Comparison of ENCODE assay signal across 12 cellular contexts in the genomic region with DNA sequence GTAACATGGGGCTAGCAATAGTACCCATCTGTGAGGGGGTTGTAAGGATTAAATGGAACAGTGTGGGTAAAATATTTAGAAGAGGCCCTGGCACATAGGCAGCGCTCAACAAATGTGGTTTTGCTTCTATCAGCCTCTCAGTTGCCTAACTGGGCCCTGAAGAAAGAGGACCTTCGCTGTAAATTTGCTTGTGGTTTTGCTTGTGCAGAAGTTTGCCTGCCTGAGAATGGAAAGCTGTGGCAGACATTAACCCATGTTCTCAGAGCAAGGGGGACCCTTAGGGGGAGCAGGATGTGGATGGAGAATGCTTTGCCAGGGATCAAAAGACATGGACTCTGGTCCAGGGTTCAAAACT.
DNase-seq lines count a peak whose midpoint lies in the region; ATAC-seq and TF ChIP-seq lines count a peak whose summit lies in the region.
"Had no signal": no experiment of that assay in that cellular context is flagged by ENCODE, and none has a peak within 500 bp of the region (broad histone marks: within the 10 kb centered on the region; RNA-seq: fewer than 3 reads in every experiment).

No MANE protein-coding gene starts in this region.

- peak; percentile 90 for ATAC-seq in GM19324 (IDR thresholded peaks at IDR 0.05; ENCODE audit: low FRiP score, unreplicated experiment)
- peak; percentile 78 for ATAC-seq in HG02642 (IDR thresholded peaks at IDR 0.05; ENCODE audit: poor library complexity, unreplicated experiment)
- ATAC-seq in activated CD4-positive, alpha-beta T cell treated with anti-CD3 and anti-CD28 coated beads for 36 hours, result no peak
- no peak for ATAC-seq in left colon

- no peaks in the 10 kb centered on the region for H3K27me3 ChIP-seq in HAP-1 (ENCODE audit: low read depth)
- H3K27me3 ChIP-seq: cardiac muscle cell, neutrophil had no signal

- no peaks in the 10 kb centered on the region for H3K27me3 Mint-ChIP-seq in neural crest cell (ENCODE audit: low read depth)
- no peaks in the 10 kb centered on the region for H3K27me3 Mint-ChIP-seq in activated CD4-positive, alpha-beta T cell treated with anti-CD3 and anti-CD28 coated beads for 36 hours
- no peaks in the 10 kb centered on the region for H3K27me3 Mint-ChIP-seq in activated T-cell treated with anti-CD3 and anti-CD28 coated beads, Interleukin-2, amount 50 U/mL, for 24 hours

- TF ChIP-seq CTCF in neural crest cell (conservative IDR thresholded peaks at IDR 0.05), result no peak

- H3K4me1 ChIP-seq in HAP-1, result no peaks in the 10 kb centered on the region

- H3K4me3 ChIP-seq in HAP-1, result no peak overlapping the region
- H3K4me3 ChIP-seq: cardiac muscle cell had no signal

- H3K36me3 ChIP-seq in HAP-1 (replicated peaks), result no peaks in the 10 kb centered on the region
- H3K36me3 ChIP-seq: cardiac muscle cell, neutrophil had no signal

- no peaks in the 10 kb centered on the region for H3K36me3 Mint-ChIP-seq in neural crest cell (ENCODE audit: low read depth)
- H3K36me3 Mint-ChIP-seq in activated CD4-positive, alpha-beta T cell treated with anti-CD3 and anti-CD28 coated beads for 36 hours (ENCODE audit: low read depth), result no peaks in the 10 kb centered on the region
- no peaks in the 10 kb centered on the region for H3K36me3 Mint-ChIP-seq in activated T-cell treated with anti-CD3 and anti-CD28 coated beads, Interleukin-2, amount 50 U/mL, for 24 hours (ENCODE audit: low read depth)

- CTCF ChIA-PET in activated CD4-positive, alpha-beta T cell treated with anti-CD3 and anti-CD28 coated beads for 36 hours (lab: Charles Lee), result no interaction called here

- H3K4me3 Mint-ChIP-seq in neural crest cell, result no peak overlapping the region
- H3K4me3 Mint-ChIP-seq in activated CD4-positive, alpha-beta T cell treated with anti-CD3 and anti-CD28 coated beads for 36 hours, result no peak overlapping the region
- H3K4me3 Mint-ChIP-seq in activated T-cell treated with anti-CD3 and anti-CD28 coated beads, Interleukin-2, amount 50 U/mL, for 24 hours, result no peak overlapping the region

- intact Hi-C loops in activated CD4-positive, alpha-beta T cell treated with anti-CD3 and anti-CD28 coated beads for 36 hours (cut with DNase I, micrococcal nuclease), result no loop called here
- intact Hi-C loops in left colon (cut with DNase I, micrococcal nuclease), result no loop called here

- POLR2A ChIA-PET in activated CD4-positive, alpha-beta T cell treated with anti-CD3 and anti-CD28 coated beads for 36 hours (lab: Charles Lee), result no interaction called here

- H3K9me3 Mint-ChIP-seq in neural crest cell, result peaks cover 6% of the 10 kb centered on the region
- H3K9me3 Mint-ChIP-seq in activated CD4-positive, alpha-beta T cell treated with anti-CD3 and anti-CD28 coated beads for 36 hours (ENCODE audit: low read depth), result no peaks in the 10 kb centered on the region
- H3K9me3 Mint-ChIP-seq in activated T-cell treated with anti-CD3 and anti-CD28 coated beads, Interleukin-2, amount 50 U/mL, for 24 hours, result no peaks in the 10 kb centered on the region

- DNase-seq in Kasumi-1 (lab: John Stamatoyannopoulos, UW) (peak; percentile 65 to 67), neural crest cell (ENCODE audit: low read depth, low spot score) (no peak), HAP-1 (ENCODE audit: low spot score in 2 of 2) (no peak), left colon (no peak)
- no peak for DNase-seq in activated CD4-positive, alpha-beta T cell treated with anti-CD3 and anti-CD28 coated beads for 36 hours
- DNase-seq in activated T-cell treated with anti-CD3 and anti-CD28 coated beads, Interleukin-2, amount 50 U/mL, for 24 hours, result no peak
- DNase-seq: stimulated activated CD4-positive, alpha-beta T cell treated with anti-CD3 and anti-CD28 coated beads, Interleukin-4, amount 100 ng/mL, for 24 hours; T1000 had no signal

- in situ Hi-C loops in HAP-1 (cut with MboI; ENCODE audit: low sequenced_read_pairs), result no loop called here

- H3K4me1 Mint-ChIP-seq in neural crest cell, result peaks cover 16% of the 10 kb centered on the region
- H3K4me1 Mint-ChIP-seq in activated CD4-positive, alpha-beta T cell treated with anti-CD3 and anti-CD28 coated beads for 36 hours, result peaks cover 2% of the 10 kb centered on the region
- H3K4me1 Mint-ChIP-seq in activated T-cell treated with anti-CD3 and anti-CD28 coated beads, Interleukin-2, amount 50 U/mL, for 24 hours (ENCODE audit: low read depth), result peaks cover 5% of the 10 kb centered on the region

- peak overlapping the region; percentile 87 for H3K27ac Mint-ChIP-seq in neural crest cell (ENCODE audit: unreplicated experiment)
- no peak overlapping the region for H3K27ac Mint-ChIP-seq in activated CD4-positive, alpha-beta T cell treated with anti-CD3 and anti-CD28 coated beads for 36 hours
- no peak overlapping the region for H3K27ac Mint-ChIP-seq in activated T-cell treated with anti-CD3 and anti-CD28 coated beads, Interleukin-2, amount 50 U/mL, for 24 hours

- H3K9me3 ChIP-seq in HAP-1, result no peaks in the 10 kb centered on the region
- H3K9me3 ChIP-seq: neutrophil had no signal

Comparison
In these comparisons a context has a peak if more than half of its experiments do, and no peak if none do; other contexts are left out.
1. ATAC-seq: peak in GM19324 (single experiment) and HG02642 (single experiment); none in activated CD4-positive, alpha-beta T cell treated with anti-CD3 and anti-CD28 coated beads for 36 hours (single experiment) and left colon (single experiment).
2. DNase-seq: peak in Kasumi-1 (2 of 2); none in neural crest cell (single experiment), activated CD4-positive, alpha-beta T cell treated with anti-CD3 and anti-CD28 coated beads for 36 hours (single experiment), activated T-cell treated with anti-CD3 and anti-CD28 coated beads, Interleukin-2, amount 50 U/mL, for 24 hours (single experiment), HAP-1 (0 of 2) and left colon (0 of 2).